Comparison of ENCODE assay signal across 23 cellular contexts in genomic region chr16:11165349-11165748, GRCh38.
A peak's percentile ranks its signal among the peaks of the same experiment; 100 is the strongest.
DNase-seq lines count a peak whose midpoint lies in the region; ATAC-seq and TF ChIP-seq lines count a peak whose summit lies in the region.
"Had no signal": no experiment of that assay in that cellular context is flagged by ENCODE, and none has a peak within 500 bp of the region (broad histone marks: within the 10 kb centered on the region; RNA-seq: fewer than 3 reads in every experiment).

No MANE protein-coding gene starts in this region.

- H3K4me3 Mint-ChIP-seq in chondrocyte (ENCODE audit: unreplicated experiment): no peak overlapping the region
- H3K4me3 Mint-ChIP-seq: CD4-positive, alpha-beta memory T cell; GM23338 had no signal

- peaks cover 21% of the 10 kb centered on the region for H3K4me1 Mint-ChIP-seq in chondrocyte (ENCODE audit: low read depth)
- H3K4me1 Mint-ChIP-seq: GM23338 had no signal

- no peak overlapping the region for H3K27ac Mint-ChIP-seq in chondrocyte (ENCODE audit: unreplicated experiment)
- H3K27ac Mint-ChIP-seq: CD4-positive, alpha-beta memory T cell; GM23338 had no signal

- H3K36me3 Mint-ChIP-seq in chondrocyte (ENCODE audit: low read depth): peaks cover 22% of the 10 kb centered on the region

- no peaks in the 10 kb centered on the region for H3K27me3 Mint-ChIP-seq in chondrocyte (ENCODE audit: low read depth)
- H3K27me3 Mint-ChIP-seq: CD4-positive, alpha-beta memory T cell had no signal

- peak; percentile 12 for DNase-seq in NCI-H748 (lab: John Stamatoyannopoulos, UW; ENCODE audit: unreplicated experiment)
- no peak for DNase-seq in NCI-H748 treated with DMSO at 0.1 percent for 48 hours (lab: John Stamatoyannopoulos, UW)
- peak; percentile 9 for DNase-seq in left ventricle myocardium superior
- no peak for DNase-seq in Right ventricle myocardium superior
- peak; percentile 3 for DNase-seq in chondrocyte (ENCODE audit: low spot score)
- no peak for DNase-seq in mucosa of gallbladder (ENCODE audit: low spot score)
- no peak for DNase-seq in 8988T
- DNase-seq: Caco-2; CD4-positive, alpha-beta memory T cell; DMS 273 treated with DMSO at 0.1 percent for 48 hours; DND-41; KBM-7; NCI-H1092; NCI-H1436; NCI-H187 treated with DMSO at 0.1 percent for 48 hours; NCI-H2107; NCI-H2227 treated with DMSO at 0.1 percent for 48 hours; NCI-H510A; NCI-H82 had no signal

- TF ChIP-seq CTCF in chondrocyte (IDR thresholded peaks at IDR 0.05): no peak

- H3K9me3 Mint-ChIP-seq in chondrocyte (ENCODE audit: low read depth): peaks cover 2% of the 10 kb centered on the region
- H3K9me3 Mint-ChIP-seq: CD4-positive, alpha-beta memory T cell; GM23338 had no signal

- ATAC-seq in left ventricle myocardium superior (no peak), Right ventricle myocardium superior (ENCODE audit: poor library complexity) (no peak), GM21367 (IDR thresholded peaks at IDR 0.05; ENCODE audit: unreplicated experiment) (no peak)
- ATAC-seq: GM12878, HepG2 had no signal

- intact Hi-C loops in left ventricle myocardium superior (cut with micrococcal nuclease) (no loop called here), Right ventricle myocardium superior (cut with DNase I) (no loop called here)

Comparison
In these comparisons a context has a peak if more than half of its experiments do, and no peak if none do; other contexts are left out.
1. DNase-seq: peak in NCI-H748 (single experiment), left ventricle myocardium superior (single experiment) and chondrocyte (single experiment); none in NCI-H748 treated with DMSO at 0.1 percent for 48 hours (single experiment), Right ventricle myocardium superior (single experiment), mucosa of gallbladder (single experiment) and 8988T (single experiment).